ENCODE assay signal across 23 cellular contexts in genomic region chr14:59832663-59833294, GRCh38. TPM values are rescaled to one million over a fixed set of nuclear protein-coding genes. Genes with fewer than 3 reads are reported as not detected.
DNase-seq lines count a peak whose midpoint lies in the region; FAIRE-seq and TF ChIP-seq lines count a peak whose summit lies in the region.
"Had no signal": no experiment of that assay in that cellular context is flagged by ENCODE, and none has a peak within 500 bp of the region (broad histone marks: within the 10 kb centered on the region; RNA-seq: fewer than 3 reads in every experiment).

No MANE protein-coding gene starts in this region.

- H3K27me3 ChIP-seq in neural cell (ENCODE audit: insufficient read depth, low read depth, low read length): no peaks in the 10 kb centered on the region
- H3K27me3 ChIP-seq: BLaER1 had no signal

- CTCF ChIA-PET in HEK293T (lab: Yijun Ruan, JAX): no interaction called here

- no peak overlapping the region for H3K9ac ChIP-seq in neural cell (ENCODE audit: low read length)
- H3K9ac ChIP-seq: BLaER1, GM23248 had no signal

- no peaks in the 10 kb centered on the region for H3K36me3 ChIP-seq in neural cell (ENCODE audit: insufficient read depth, low read length)
- H3K36me3 ChIP-seq: BLaER1 had no signal

- no peak overlapping the region for H3K4me2 ChIP-seq in neural cell (ENCODE audit: low read length)
- H3K4me2 ChIP-seq: BLaER1 had no signal

- peak; percentile 81 for TF ChIP-seq EP300 in neural cell (conservative IDR thresholded peaks at IDR 0.05; ENCODE audit: poor library complexity, severe bottlenecking)

- no peaks in the 10 kb centered on the region for H3K9me2 ChIP-seq in neural cell (ENCODE audit: insufficient read depth, low read length)

- no peaks in the 10 kb centered on the region for H3K79me2 ChIP-seq in neural cell (replicated peaks; ENCODE audit: insufficient read depth, low read length)

- no peaks in the 10 kb centered on the region for H3F3A ChIP-seq in neural cell (ENCODE audit: insufficient read depth, low read length, poor library complexity, severe bottlenecking)

- no peak for TF ChIP-seq RAD21 in neural cell (conservative IDR thresholded peaks at IDR 0.05)

- no peak for DNase-seq in GM12892 (ENCODE audit: insufficient read length)
- peak; percentile 56 for DNase-seq in OCI-M1 (lab: John Stamatoyannopoulos, UW)
- peak; percentile 80 for DNase-seq in left kidney (ENCODE audit: low read depth, low spot score)
- no peak for DNase-seq in HEK293T (ENCODE audit: extremely low spot score)
- no peak for DNase-seq in kidney glomerular epithelial cell (lab: John Stamatoyannopoulos, UW)
- no peak for DNase-seq in NCI-H345 (lab: John Stamatoyannopoulos, UW)
- DNase-seq in NCI-H2196 treated with DMSO at 0.1 percent for 48 hours (lab: John Stamatoyannopoulos, UW; ENCODE audit: unreplicated experiment): no peak
- DNase-seq: AML-193; CD4-positive, alpha-beta memory T cell; DMS53; DND-41; EL; GM23248; HCEC 1CT; HFFc6; IMR-90; KBM-7 had no signal

- peak; percentile 27 for FAIRE-seq in GM12892 (lab: Jason Lieb, UNC)
- FAIRE-seq: A204.1, GM12878, GM18507 had no signal

- TF ChIP-seq CTCF in neural cell (IDR thresholded peaks at IDR 0.05; ENCODE audit: poor library complexity, severe bottlenecking): no peak

- TF ChIP-seq POLR2A in GM12892 (IDR thresholded peaks at IDR 0.05; ENCODE audit: low read depth, low read length): no peak

- H2AFZ ChIP-seq in neural cell (ENCODE audit: low read depth, low read length): no peak overlapping the region
- H2AFZ ChIP-seq: GM23248 had no signal

- no peaks in the 10 kb centered on the region for H4K20me1 ChIP-seq in neural cell (ENCODE audit: insufficient read depth)
- H4K20me1 ChIP-seq: BLaER1 had no signal

- H3K27ac ChIP-seq in neural cell (ENCODE audit: low read length): no peak overlapping the region
- H3K27ac ChIP-seq: BLaER1, GM23248, HL-60 had no signal

- H3K4me3 ChIP-seq in neural cell (ENCODE audit: low read length): no peak overlapping the region
- H3K4me3 ChIP-seq: BLaER1, GM12878, GM23248 had no signal

- H3K9me3 ChIP-seq in neural cell (ENCODE audit: low read length): no peaks in the 10 kb centered on the region
- H3K9me3 ChIP-seq: BLaER1 had no signal

- POLR2A ChIA-PET in HEK293T (lab: Yijun Ruan, JAX): no interaction called here

TF ChIP-seq in neural cell, 6 proteins besides CTCF, POLR2A, EP300 and RAD21:
- no peak for TF ChIP-seq SMC3 (conservative IDR thresholded peaks at IDR 0.05; ENCODE audit: poor library complexity)
- TF ChIP-seq REST (IDR thresholded peaks at IDR 0.05; ENCODE audit: borderline replicate concordance): peak; percentile 55
- peak; percentile 46 for TF ChIP-seq MXI1 (conservative IDR thresholded peaks at IDR 0.05; ENCODE audit: poor library complexity, severe bottlenecking)
- no peak for TF ChIP-seq TAF1 (IDR thresholded peaks at IDR 0.05; ENCODE audit: low read depth)
- no peak for TF ChIP-seq EZH2 (IDR thresholded peaks at IDR 0.05; ENCODE audit: borderline replicate concordance, insufficient read depth, low read length, poor library complexity, severe bottlenecking)
- peak; percentile 74 for TF ChIP-seq POLR2AphosphoS5 (IDR thresholded peaks at IDR 0.05)

TF ChIP-seq in HEK293T, 16 proteins besides CTCF, POLR2A, EP300 and RAD21:
- TF ChIP-seq HDGF (IDR thresholded peaks at IDR 0.05; ENCODE audit: borderline replicate concordance) (no peak), FOXK2 (IDR thresholded peaks at IDR 0.05) (no peak), SUZ12 (IDR thresholded peaks at IDR 0.05) (no peak), FOXA1 (IDR thresholded peaks at IDR 0.05) (no peak), ARNT (IDR thresholded peaks at IDR 0.05) (no peak)

RNA-seq across cellular contexts. Expression of gene RTN1, which starts 37.8 kb away (rescaled TPM):
- not detected for polyA plus RNA-seq in GM12892 (2012; ENCODE audit: missing spikeins)
- 1,138 and 1,179 TPM in 2 replicates for polyA plus RNA-seq in neural cell
- polyA minus RNA-seq in neural cell: 469 and 508 TPM in 2 replicates
- polyA plus RNA-seq: CD4-positive, alpha-beta memory T cell had no signal

Comparison
In these comparisons a context has a peak if more than half of its experiments do, and no peak if none do; other contexts are left out.
1. DNase-seq: peak in OCI-M1 (single experiment) and left kidney (single experiment); none in GM12892 (single experiment), HEK293T (single experiment), kidney glomerular epithelial cell (single experiment), NCI-H345 (single experiment) and NCI-H2196 treated with DMSO at 0.1 percent for 48 hours (single experiment).